ENCODE assay signal across 8 cellular contexts in the genomic region with DNA sequence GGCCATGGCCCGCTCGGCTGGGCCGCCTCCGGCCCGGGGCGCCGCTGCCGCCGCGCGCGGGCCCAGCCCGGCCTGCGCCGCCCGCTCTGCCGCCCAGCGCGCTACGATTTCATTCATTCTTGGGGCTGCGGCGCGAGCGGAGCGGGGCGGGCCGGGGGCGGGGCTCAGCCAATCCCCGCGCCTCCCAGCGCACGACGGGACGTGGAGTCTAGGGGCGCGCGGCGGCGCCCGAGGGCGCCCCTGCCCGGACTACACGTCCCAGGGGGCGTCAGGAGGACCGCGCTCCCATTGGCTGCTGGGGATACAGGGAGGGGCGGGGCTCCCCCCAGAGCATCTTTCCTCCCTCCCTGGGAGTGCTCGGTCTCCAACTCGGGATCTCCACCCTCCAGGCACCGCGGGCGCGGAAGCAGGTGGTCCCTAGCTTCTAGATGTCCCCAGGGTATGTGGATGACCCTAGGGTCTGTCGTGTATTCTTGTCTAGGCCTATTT. TPM values are rescaled to one million over a fixed set of nuclear protein-coding genes. Genes with fewer than 3 reads are reported as not detected.
DNase-seq lines count a peak whose midpoint lies in the region; ATAC-seq and TF ChIP-seq lines count a peak whose summit lies in the region.

No MANE protein-coding gene starts in this region.

- H3K36me3 ChIP-seq in upper lobe of left lung, result no peaks in the 10 kb centered on the region

- TF ChIP-seq CTCF in upper lobe of left lung (IDR thresholded peaks at IDR 0.05), result peak in 1 of 6 experiments; percentile 12

- TF ChIP-seq EP300 in upper lobe of left lung (IDR thresholded peaks at IDR 0.05), result no peak

- intact Hi-C loops in Right ventricle myocardium superior (cut with DNase I) (loop anchor here (5.0 kb wide), 2 partner anchors 87 to 332 kb away; no protein-coding TSS in a partner anchor), cardiac septum (cut with DNase I) (loop anchor here (2.0 to 5.0 kb wide), 2 partner anchors 87 to 331 kb away; no protein-coding TSS in a partner anchor)

- peak; percentile 71 for DNase-seq in Right ventricle myocardium superior
- DNase-seq in cardiac septum (ENCODE audit: low spot score), result no peak
- peak; percentile 43 for DNase-seq in HS-5 (ENCODE audit: low read depth)
- DNase-seq in OCI-M1 (lab: John Stamatoyannopoulos, UW), result peak; percentile 91
- peak; percentile 78 for DNase-seq in activated T-cell treated with anti-CD3 and anti-CD28 coated beads, Interleukin-2, amount 50 U/mL, for 24 hours
- peak; percentile 70 for DNase-seq in fibroblast of peridontal ligament (ENCODE audit: extremely low read depth)
- DNase-seq in nucleus accumbens (lab: John Stamatoyannopoulos, UW), result peak in 55 of 56 donors; percentile 51 to 97 (median 90)
- DNase-seq in upper lobe of left lung, result peak; percentile 41 to 90

- ATAC-seq in Right ventricle myocardium superior (ENCODE audit: poor library complexity) (peak; percentile 76), upper lobe of left lung (ENCODE audit: low FRiP score in 2 of 2) (peak; percentile 50 to 70)

- H3K27ac Mint-ChIP-seq in activated T-cell treated with anti-CD3 and anti-CD28 coated beads, Interleukin-2, amount 50 U/mL, for 24 hours, result no peak overlapping the region

- H3K9me3 ChIP-seq in upper lobe of left lung, result no peaks in the 10 kb centered on the region

- H3K9me3 Mint-ChIP-seq in activated T-cell treated with anti-CD3 and anti-CD28 coated beads, Interleukin-2, amount 50 U/mL, for 24 hours, result no peaks in the 10 kb centered on the region

- H3K4me1 ChIP-seq in upper lobe of left lung, result peaks cover 12 to 24% (median 14%) of the 10 kb centered on the region in 4 donors

- H3K4me1 Mint-ChIP-seq in activated T-cell treated with anti-CD3 and anti-CD28 coated beads, Interleukin-2, amount 50 U/mL, for 24 hours (ENCODE audit: low read depth), result peaks cover 11% of the 10 kb centered on the region

- peaks cover 73% of the 10 kb centered on the region for H3K27me3 Mint-ChIP-seq in activated T-cell treated with anti-CD3 and anti-CD28 coated beads, Interleukin-2, amount 50 U/mL, for 24 hours

- no peaks in the 10 kb centered on the region for H3K36me3 Mint-ChIP-seq in activated T-cell treated with anti-CD3 and anti-CD28 coated beads, Interleukin-2, amount 50 U/mL, for 24 hours (ENCODE audit: low read depth)

- no peak overlapping the region for H3K27ac ChIP-seq in upper lobe of left lung

- no peak overlapping the region for H3K4me3 Mint-ChIP-seq in activated T-cell treated with anti-CD3 and anti-CD28 coated beads, Interleukin-2, amount 50 U/mL, for 24 hours

- no peak for TF ChIP-seq POLR2A in upper lobe of left lung (IDR thresholded peaks at IDR 0.05)

- 0% methylated on average over 10 to 12 of the region's 54 CpGs for WGBS in upper lobe of left lung, 2 donors

- peak overlapping the region in 3 of 4 donors; percentile 8 to 27 (median 12) for H3K4me3 ChIP-seq in upper lobe of left lung

- H3K27me3 ChIP-seq in upper lobe of left lung, result peaks cover 2 to 36% (median 25%) of the 10 kb centered on the region in 4 donors

RNA-seq across cellular contexts. Expression of gene DPF1, which starts 5.6 kb away (rescaled TPM):
- total RNA-seq in Right ventricle myocardium superior, result not detected
- 0.51 TPM for total RNA-seq in cardiac septum
- under 1 TPM in 2 of 6 donors, not detected in 4; 0.40 to 0.46 TPM for total RNA-seq in upper lobe of left lung

RNA-seq across cellular contexts. Expression of gene PPP1R14A, which starts 26.5 kb away (rescaled TPM):
- 31.1 TPM for total RNA-seq in Right ventricle myocardium superior
- 23.9 TPM for total RNA-seq in cardiac septum
- total RNA-seq in upper lobe of left lung, result 100 to 1,000 TPM in 3 of 6 donors, 10 to 100 TPM in 3; 71.2 to 236 (median 96.2) TPM

RNA-seq across cellular contexts. Expression of gene SPINT2, which starts 34.7 kb away (rescaled TPM):
- total RNA-seq in Right ventricle myocardium superior (8.7 TPM), cardiac septum (17.3 TPM), upper lobe of left lung (100 to 1,000 TPM; 192 to 583 (median 317) TPM)

Comparison
In these comparisons a context has a peak if more than half of its experiments do, and no peak if none do; other contexts are left out.
1. RNA of gene SPINT2, which starts 34.7 kb away (total RNA-seq): 192 to 583 TPM in upper lobe of left lung; 17.3 TPM in cardiac septum (single experiment) and 8.7 TPM in Right ventricle myocardium superior (single experiment); every median in the first group is over 10 times any median in the second.